In genomic region chr22:30386608-30386959, GRCh38 we compare ENCODE assay signal across 2 cellular contexts.
TF ChIP-seq lines count a peak whose summit lies in the region.

No MANE protein-coding gene starts in this region.

TF ChIP-seq in SK-N-SH, 30 proteins besides CTCF, POLR2A, EP300 and RAD21:
- no peak for TF ChIP-seq CHD2 (IDR thresholded peaks at IDR 0.05; ENCODE audit: low read length, partially characterized antibody)
- TF ChIP-seq SIN3A (IDR thresholded peaks at IDR 0.05; ENCODE audit: borderline replicate concordance, low read depth, low read length) = no peak
- TF ChIP-seq, protein P1, sequence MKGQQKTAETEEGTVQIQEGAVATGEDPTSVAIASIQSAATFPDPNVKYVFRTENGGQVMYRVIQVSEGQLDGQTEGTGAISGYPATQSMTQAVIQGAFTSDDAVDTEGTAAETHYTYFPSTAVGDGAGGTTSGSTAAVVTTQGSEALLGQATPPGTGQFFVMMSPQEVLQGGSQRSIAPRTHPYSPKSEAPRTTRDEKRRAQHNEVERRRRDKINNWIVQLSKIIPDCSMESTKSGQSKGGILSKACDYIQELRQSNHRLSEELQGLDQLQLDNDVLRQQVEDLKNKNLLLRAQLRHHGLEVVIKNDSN (IDR thresholded peaks at IDR 0.05; ENCODE audit: borderline replicate concordance, low read depth) = no peak
- TF ChIP-seq, protein P2, sequence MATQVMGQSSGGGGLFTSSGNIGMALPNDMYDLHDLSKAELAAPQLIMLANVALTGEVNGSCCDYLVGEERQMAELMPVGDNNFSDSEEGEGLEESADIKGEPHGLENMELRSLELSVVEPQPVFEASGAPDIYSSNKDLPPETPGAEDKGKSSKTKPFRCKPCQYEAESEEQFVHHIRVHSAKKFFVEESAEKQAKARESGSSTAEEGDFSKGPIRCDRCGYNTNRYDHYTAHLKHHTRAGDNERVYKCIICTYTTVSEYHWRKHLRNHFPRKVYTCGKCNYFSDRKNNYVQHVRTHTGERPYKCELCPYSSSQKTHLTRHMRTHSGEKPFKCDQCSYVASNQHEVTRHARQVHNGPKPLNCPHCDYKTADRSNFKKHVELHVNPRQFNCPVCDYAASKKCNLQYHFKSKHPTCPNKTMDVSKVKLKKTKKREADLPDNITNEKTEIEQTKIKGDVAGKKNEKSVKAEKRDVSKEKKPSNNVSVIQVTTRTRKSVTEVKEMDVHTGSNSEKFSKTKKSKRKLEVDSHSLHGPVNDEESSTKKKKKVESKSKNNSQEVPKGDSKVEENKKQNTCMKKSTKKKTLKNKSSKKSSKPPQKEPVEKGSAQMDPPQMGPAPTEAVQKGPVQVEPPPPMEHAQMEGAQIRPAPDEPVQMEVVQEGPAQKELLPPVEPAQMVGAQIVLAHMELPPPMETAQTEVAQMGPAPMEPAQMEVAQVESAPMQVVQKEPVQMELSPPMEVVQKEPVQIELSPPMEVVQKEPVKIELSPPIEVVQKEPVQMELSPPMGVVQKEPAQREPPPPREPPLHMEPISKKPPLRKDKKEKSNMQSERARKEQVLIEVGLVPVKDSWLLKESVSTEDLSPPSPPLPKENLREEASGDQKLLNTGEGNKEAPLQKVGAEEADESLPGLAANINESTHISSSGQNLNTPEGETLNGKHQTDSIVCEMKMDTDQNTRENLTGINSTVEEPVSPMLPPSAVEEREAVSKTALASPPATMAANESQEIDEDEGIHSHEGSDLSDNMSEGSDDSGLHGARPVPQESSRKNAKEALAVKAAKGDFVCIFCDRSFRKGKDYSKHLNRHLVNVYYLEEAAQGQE (IDR thresholded peaks at IDR 0.05; ENCODE audit: low read depth, low read length) = no peak
- no peak for TF ChIP-seq MXI1 (IDR thresholded peaks at IDR 0.05; ENCODE audit: low read depth, low read length)
- no peak for TF ChIP-seq FOSL2 (IDR thresholded peaks at IDR 0.05; ENCODE audit: borderline replicate concordance, low read depth)
- no peak for TF ChIP-seq NRF1 (IDR thresholded peaks at IDR 0.05; ENCODE audit: low read depth, low read length)

TF ChIP-seq in SK-N-SH treated with all-trans-retinoic acid at 6 μM for 48 hours, 23 proteins besides CTCF, POLR2A, EP300 and RAD21:
- no peak for TF ChIP-seq CSDC2 (CRISPR knock-in tag; IDR thresholded peaks at IDR 0.05)
- TF ChIP-seq ISL1 (CRISPR knock-in tag; IDR thresholded peaks at IDR 0.05) = no peak
- no peak for TF ChIP-seq TSHZ2 (CRISPR knock-in tag; IDR thresholded peaks at IDR 0.05)
- TF ChIP-seq, protein P3, sequence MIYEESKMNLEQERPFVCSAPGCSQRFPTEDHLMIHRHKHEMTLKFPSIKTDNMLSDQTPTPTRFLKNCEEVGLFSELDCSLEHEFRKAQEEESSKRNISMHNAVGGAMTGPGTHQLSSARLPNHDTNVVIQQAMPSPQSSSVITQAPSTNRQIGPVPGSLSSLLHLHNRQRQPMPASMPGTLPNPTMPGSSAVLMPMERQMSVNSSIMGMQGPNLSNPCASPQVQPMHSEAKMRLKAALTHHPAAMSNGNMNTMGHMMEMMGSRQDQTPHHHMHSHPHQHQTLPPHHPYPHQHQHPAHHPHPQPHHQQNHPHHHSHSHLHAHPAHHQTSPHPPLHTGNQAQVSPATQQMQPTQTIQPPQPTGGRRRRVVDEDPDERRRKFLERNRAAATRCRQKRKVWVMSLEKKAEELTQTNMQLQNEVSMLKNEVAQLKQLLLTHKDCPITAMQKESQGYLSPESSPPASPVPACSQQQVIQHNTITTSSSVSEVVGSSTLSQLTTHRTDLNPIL (CRISPR knock-in tag; IDR thresholded peaks at IDR 0.05; ENCODE audit: low read depth) = no peak
- TF ChIP-seq RARB (CRISPR knock-in tag; IDR thresholded peaks at IDR 0.05) = no peak
- TF ChIP-seq PPARA (CRISPR knock-in tag; IDR thresholded peaks at IDR 0.05; ENCODE audit: borderline replicate concordance) = no peak
- TF ChIP-seq ZNF70 (CRISPR knock-in tag; IDR thresholded peaks at IDR 0.05) = no peak
- TF ChIP-seq CSRNP3 (CRISPR knock-in tag; IDR thresholded peaks at IDR 0.05) = no peak
- no peak for TF ChIP-seq TCF4 (CRISPR knock-in tag; IDR thresholded peaks at IDR 0.05; ENCODE audit: borderline replicate concordance)
- no peak for TF ChIP-seq POU6F1 (CRISPR knock-in tag; IDR thresholded peaks at IDR 0.05; ENCODE audit: borderline replicate concordance, low read depth)
- TF ChIP-seq SNAI2 (CRISPR knock-in tag; IDR thresholded peaks at IDR 0.05) = no peak
- TF ChIP-seq ZFP30 (CRISPR knock-in tag; IDR thresholded peaks at IDR 0.05) = no peak
- TF ChIP-seq ZNF8 (CRISPR knock-in tag; IDR thresholded peaks at IDR 0.05) = no peak
- no peak for TF ChIP-seq OSR1 (CRISPR knock-in tag; IDR thresholded peaks at IDR 0.05)
- no peak for TF ChIP-seq TOX (CRISPR knock-in tag; IDR thresholded peaks at IDR 0.05; ENCODE audit: borderline replicate concordance)
- no peak for TF ChIP-seq ZNF565 (CRISPR knock-in tag; conservative IDR thresholded peaks at IDR 0.05; ENCODE audit: low read depth)
- no peak for TF ChIP-seq ESRRG (CRISPR knock-in tag; IDR thresholded peaks at IDR 0.05)
